In the genomic region with DNA sequence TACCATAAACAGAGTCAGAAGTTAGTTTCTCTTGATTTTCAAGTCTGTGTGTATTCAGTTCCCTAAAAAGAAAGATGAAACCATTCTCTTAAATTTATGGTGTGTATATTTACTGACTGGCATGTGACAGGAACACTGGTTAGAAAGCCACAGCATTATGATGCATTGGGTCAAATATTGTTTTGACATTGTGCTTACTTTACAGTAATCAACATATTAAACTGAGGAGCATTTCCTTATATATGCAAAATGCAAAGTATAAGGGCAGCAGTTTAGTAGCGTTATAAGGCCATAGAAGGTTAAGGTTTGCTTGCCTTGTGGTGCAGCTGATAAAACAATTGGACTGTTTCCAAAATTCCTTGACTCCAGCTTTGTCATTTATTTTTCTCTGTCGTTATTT, we compare ENCODE assay signal across 20 cellular contexts.
DNase-seq lines count a peak whose midpoint lies in the region; ATAC-seq, FAIRE-seq and TF ChIP-seq lines count a peak whose summit lies in the region.
"Had no signal": no experiment of that assay in that cellular context is flagged by ENCODE, and none has a peak within 500 bp of the region (broad histone marks: within the 10 kb centered on the region; RNA-seq: fewer than 3 reads in every experiment).

No MANE protein-coding gene starts in this region.

- H3K9me3 ChIP-seq in BLaER1 (no peaks in the 10 kb centered on the region), GM12878 (replicated peaks; ENCODE audit: control insufficient read depth, insufficient read depth, low read length) (no peaks in the 10 kb centered on the region)
- H3K9me3 ChIP-seq: heart right ventricle, neutrophil had no signal

- RAD21 ChIA-PET in GM12878 (lab: Charles Lee; ENCODE audit: unreplicated experiment): interaction anchor here (1.0 to 1.4 kb wide), 5 partner anchors 43 to 912 kb away, joined by 3 to 14 read pairs (median 4); no protein-coding TSS in a partner anchor

- H2AFZ ChIP-seq in GM12878 (ENCODE audit: control insufficient read depth, low read depth, low read length): no peak overlapping the region

- no peak for TF ChIP-seq RAD21 in Ishikawa (IDR thresholded peaks at IDR 0.05; ENCODE audit: low read depth)
- TF ChIP-seq RAD21 in GM12878 (IDR thresholded peaks at IDR 0.05; ENCODE audit: insufficient read depth, low read depth, low read length): no peak

- TF ChIP-seq CTCF in GM12878 (IDR thresholded peaks at IDR 0.05 in 2 of 3, conservative IDR thresholded peaks at IDR 0.05 in 1 of 3; ENCODE audit: control insufficient read depth in 2 of 3, extremely low read depth in 1 of 3, insufficient read depth in 1 of 3, low read depth in 3 of 3, low read length in 3 of 3): no peak

- in situ Hi-C loops in GM12878 (cut with MboI): no loop called here

- peaks cover 7% of the 10 kb centered on the region; the same call in 1 of the 2 replicates for H3K36me3 ChIP-seq in BLaER1
- H3K36me3 ChIP-seq in GM12878 (ENCODE audit: control insufficient read depth in 2 of 2, insufficient read depth in 2 of 2, low read length in 1 of 2): no peaks in the 10 kb centered on the region
- H3K36me3 ChIP-seq: heart right ventricle, neutrophil had no signal

- H3K9ac ChIP-seq in BLaER1 (no peak overlapping the region), GM12878 (ENCODE audit: control insufficient read depth, insufficient read depth, low read length) (no peak overlapping the region)

- DNase-seq in GM12878 (ENCODE audit: low read depth, low spot score) (no peak), kidney glomerular epithelial cell (lab: John Stamatoyannopoulos, UW) (peak; percentile 14), cerebellar cortex (ENCODE audit: low spot score) (no peak)
- DNase-seq in effector CD8-positive, alpha-beta T cell (lab: John Stamatoyannopoulos, UW): no peak
- DNase-seq: activated gamma-delta T cell, dermis blood vessel endothelial cell, DMS79, heart right ventricle, HFFc6, islet precursor cell, midbrain, NCI-H1092, NCI-H774, substantia nigra, T-helper 2 cell had no signal

- WGBS in GM12878 (ENCODE audit: insufficient coverage, insufficient replicate concordance, low lambda C conversion rate, missing lambda C conversion rate): 56% methylated on average over 2 of the region's 2 CpGs

- intact Hi-C loops in GM12878 (cut with micrococcal nuclease; ENCODE audit: unreplicated experiment): no loop called here

- H4K20me1 ChIP-seq in BLaER1 (peaks cover 84% of the 10 kb centered on the region; the same call in 1 of the 2 replicates), GM12878 (ENCODE audit: control insufficient read depth, insufficient read depth) (no peaks in the 10 kb centered on the region)

- H3K27ac ChIP-seq in BLaER1 (no peak overlapping the region), GM12878 (ENCODE audit: control insufficient read depth, insufficient read depth) (no peak overlapping the region)
- H3K27ac ChIP-seq: neutrophil, RWPE1 had no signal

- no TSS peak for BruUV-seq in GM12878 (replicated peaks; lab: Mats Ljungman, UMichigan)

- no peak for TF ChIP-seq EP300 in Ishikawa (IDR thresholded peaks at IDR 0.05; ENCODE audit: borderline replicate concordance)
- TF ChIP-seq EP300 in GM12878 (IDR thresholded peaks at IDR 0.05; ENCODE audit: borderline replicate concordance in 1 of 2, control insufficient read depth in 1 of 2, low read depth in 2 of 2, low read length in 2 of 2): no peak

- no peaks in the 10 kb centered on the region for H3K79me2 ChIP-seq in GM12878 (ENCODE audit: control insufficient read depth, insufficient read depth, low read length)

- peak; percentile 47 for ATAC-seq in GM12878
- ATAC-seq in GM19351 (IDR thresholded peaks at IDR 0.05; ENCODE audit: unreplicated experiment): no peak

- H3K4me1 ChIP-seq in BLaER1: peaks cover 53% of the 10 kb centered on the region
- H3K4me1 ChIP-seq in GM12878 (ENCODE audit: control insufficient read depth, insufficient read depth, low read length): no peaks in the 10 kb centered on the region

- H3K4me3 ChIP-seq in BLaER1 (no peak overlapping the region), GM12878 (no peak overlapping the region)

- SMC1A ChIA-PET in GM12878 (lab: Charles Lee; ENCODE audit: uncharacterized antibody, unreplicated experiment): interaction anchor here (0.6 to 1.5 kb wide), 4 partner anchors 11 to 87 kb away, joined by 3 to 6 read pairs (median 3); no protein-coding TSS in a partner anchor

- H3K4me2 ChIP-seq in BLaER1 (peak overlapping the region; percentile 53; the same call in 1 of the 2 replicates), GM12878 (ENCODE audit: control insufficient read depth, insufficient read depth) (no peak overlapping the region)

- H3K27me3 ChIP-seq in BLaER1 (no peaks in the 10 kb centered on the region), GM12878 (replicated peaks in 1 of 2; ENCODE audit: control insufficient read depth in 2 of 2, insufficient read depth in 2 of 2, low read length in 1 of 2) (no peaks in the 10 kb centered on the region)
- H3K27me3 ChIP-seq: heart right ventricle, neutrophil had no signal

- TF ChIP-seq POLR2A in GM12878 (IDR thresholded peaks at IDR 0.05; ENCODE audit: low read depth, low read length): no peak

- POLR2A ChIA-PET in GM12878 (lab: Charles Lee): no interaction called here

- CTCF ChIA-PET in GM12878 (lab: Yijun Ruan, JAX): interaction anchor here (1.0 kb wide), 1 partner anchor 239 kb away, joined by 3 read pairs; no protein-coding TSS in a partner anchor

- FAIRE-seq in GM12878 (lab: Jason Lieb, UNC): no peak

TF ChIP-seq in Ishikawa, 13 proteins besides CTCF, POLR2A, EP300 and RAD21:
- TF ChIP-seq, protein P1, sequence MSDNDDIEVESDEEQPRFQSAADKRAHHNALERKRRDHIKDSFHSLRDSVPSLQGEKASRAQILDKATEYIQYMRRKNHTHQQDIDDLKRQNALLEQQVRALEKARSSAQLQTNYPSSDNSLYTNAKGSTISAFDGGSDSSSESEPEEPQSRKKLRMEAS (IDR thresholded peaks at IDR 0.05): 0 out of 2 replicates have a peak, but pooled peaks have one; percentile 6
- no peak for TF ChIP-seq NFIC (IDR thresholded peaks at IDR 0.05)
TF ChIP-seq in Ishikawa: peak in this region for 1.

TF ChIP-seq in GM12878, 131 proteins besides CTCF, POLR2A, EP300 and RAD21:
- 0 out of 2 replicates have a peak, but pooled peaks have one; percentile 20 for TF ChIP-seq RAD51 (IDR thresholded peaks at IDR 0.05)
- no peak for TF ChIP-seq ETV6 (conservative IDR thresholded peaks at IDR 0.05 in 1 of 2, IDR thresholded peaks at IDR 0.05 in 1 of 2; ENCODE audit: borderline replicate concordance in 1 of 2, low read depth in 1 of 2)
- TF ChIP-seq GATAD2B (conservative IDR thresholded peaks at IDR 0.05; ENCODE audit: low read depth): no peak
- TF ChIP-seq SUZ12 (IDR thresholded peaks at IDR 0.05; ENCODE audit: unreplicated experiment): no peak
- TF ChIP-seq CEBPB (IDR thresholded peaks at IDR 0.05; ENCODE audit: borderline replicate concordance in 1 of 2, low read depth in 2 of 2, low read length in 2 of 2): no peak
- TF ChIP-seq RFX5 (IDR thresholded peaks at IDR 0.05; ENCODE audit: low read depth, low read length): no peak
- TF ChIP-seq WRNIP1 (IDR thresholded peaks at IDR 0.05; ENCODE audit: borderline replicate concordance, low read depth, low read length): no peak
- TF ChIP-seq, protein P2, sequence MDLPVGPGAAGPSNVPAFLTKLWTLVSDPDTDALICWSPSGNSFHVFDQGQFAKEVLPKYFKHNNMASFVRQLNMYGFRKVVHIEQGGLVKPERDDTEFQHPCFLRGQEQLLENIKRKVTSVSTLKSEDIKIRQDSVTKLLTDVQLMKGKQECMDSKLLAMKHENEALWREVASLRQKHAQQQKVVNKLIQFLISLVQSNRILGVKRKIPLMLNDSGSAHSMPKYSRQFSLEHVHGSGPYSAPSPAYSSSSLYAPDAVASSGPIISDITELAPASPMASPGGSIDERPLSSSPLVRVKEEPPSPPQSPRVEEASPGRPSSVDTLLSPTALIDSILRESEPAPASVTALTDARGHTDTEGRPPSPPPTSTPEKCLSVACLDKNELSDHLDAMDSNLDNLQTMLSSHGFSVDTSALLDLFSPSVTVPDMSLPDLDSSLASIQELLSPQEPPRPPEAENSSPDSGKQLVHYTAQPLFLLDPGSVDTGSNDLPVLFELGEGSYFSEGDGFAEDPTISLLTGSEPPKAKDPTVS (IDR thresholded peaks at IDR 0.05; ENCODE audit: low read depth, low read length): no peak
- peak; percentile 36 to 47; a peak in 2 of 4 replicates for TF ChIP-seq BHLHE40 (IDR thresholded peaks at IDR 0.05; ENCODE audit: borderline replicate concordance in 1 of 2, low read depth in 2 of 2, low read length in 1 of 2)
- TF ChIP-seq, protein P3, sequence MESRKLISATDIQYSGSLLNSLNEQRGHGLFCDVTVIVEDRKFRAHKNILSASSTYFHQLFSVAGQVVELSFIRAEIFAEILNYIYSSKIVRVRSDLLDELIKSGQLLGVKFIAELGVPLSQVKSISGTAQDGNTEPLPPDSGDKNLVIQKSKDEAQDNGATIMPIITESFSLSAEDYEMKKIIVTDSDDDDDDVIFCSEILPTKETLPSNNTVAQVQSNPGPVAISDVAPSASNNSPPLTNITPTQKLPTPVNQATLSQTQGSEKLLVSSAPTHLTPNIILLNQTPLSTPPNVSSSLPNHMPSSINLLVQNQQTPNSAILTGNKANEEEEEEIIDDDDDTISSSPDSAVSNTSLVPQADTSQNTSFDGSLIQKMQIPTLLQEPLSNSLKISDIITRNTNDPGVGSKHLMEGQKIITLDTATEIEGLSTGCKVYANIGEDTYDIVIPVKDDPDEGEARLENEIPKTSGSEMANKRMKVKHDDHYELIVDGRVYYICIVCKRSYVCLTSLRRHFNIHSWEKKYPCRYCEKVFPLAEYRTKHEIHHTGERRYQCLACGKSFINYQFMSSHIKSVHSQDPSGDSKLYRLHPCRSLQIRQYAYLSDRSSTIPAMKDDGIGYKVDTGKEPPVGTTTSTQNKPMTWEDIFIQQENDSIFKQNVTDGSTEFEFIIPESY (IDR thresholded peaks at IDR 0.05): no peak
- TF ChIP-seq KLF5 (IDR thresholded peaks at IDR 0.05; ENCODE audit: partially characterized antibody): no peak
